Comparison of ENCODE assay signal across 25 cellular contexts in genomic region chr2:222257645-222258044, GRCh38. TPM values are rescaled to one million over a fixed set of nuclear protein-coding genes. Genes with fewer than 3 reads are reported as not detected.
"Had no signal": no experiment of that assay in that cellular context is flagged by ENCODE, and none has a peak within 500 bp of the region (broad histone marks: within the 10 kb centered on the region; RNA-seq: fewer than 3 reads in every experiment).

No MANE protein-coding gene starts in this region.

- H3K9me3 Mint-ChIP-seq: nephron had no signal

- H3K4me3 ChIP-seq: coronary artery, dorsolateral prefrontal cortex, heart left ventricle, lung, ovary had no signal

- H3K36me3 ChIP-seq: heart left ventricle, ovary had no signal

- DNase-seq: dorsolateral prefrontal cortex; effector CD8-positive, alpha-beta T cell; heart left ventricle; hypothalamus; immature natural killer cell; left cardiac atrium; left ventricle myocardium superior; mesenchymal stem cell; naive B cell; nucleus accumbens; ovary; small intestine; stimulated activated CD4-positive, alpha-beta T cell treated with anti-CD3 and anti-CD28 coated beads, Interleukin-12 subunit alpha, Interleukin-12 subunit beta, amount 100 ng/mL, for 4 hours; stimulated activated naive CD4-positive, alpha-beta T cell; trophoblast cell had no signal

- H3K27me3 ChIP-seq: ovary had no signal

- H3K27ac ChIP-seq: coronary artery, dorsolateral prefrontal cortex, heart left ventricle, ovary had no signal

- H3K36me3 Mint-ChIP-seq: immature natural killer cell, naive B cell had no signal

- H3K4me1 ChIP-seq: heart left ventricle had no signal

- H3K4me1 Mint-ChIP-seq: immature natural killer cell, naive B cell, nephron had no signal

- H3K9me3 ChIP-seq: heart left ventricle, ovary had no signal

- H3K4me3 Mint-ChIP-seq: immature natural killer cell, naive B cell, nephron had no signal

- ATAC-seq: esophagus mucosa, heart left ventricle, left cardiac atrium, left ventricle myocardium superior, right cardiac atrium had no signal

- H3K27ac Mint-ChIP-seq: immature natural killer cell, naive B cell, nephron, progenitor cell of endocrine pancreas had no signal

RNA-seq across cellular contexts. Expression of gene PAX3, which starts 41.2 kb away (rescaled TPM):
- total RNA-seq: esophagus mucosa, fibroblast of lung, frontal cortex, glomerular endothelial cell, left ventricle myocardium superior, lung, ovary, progenitor cell of endocrine pancreas had no signal
- polyA plus RNA-seq: fibroblast of lung, heart left ventricle, immature natural killer cell, keratinocyte, lung, ovary, small intestine had no signal
